In the genomic region with DNA sequence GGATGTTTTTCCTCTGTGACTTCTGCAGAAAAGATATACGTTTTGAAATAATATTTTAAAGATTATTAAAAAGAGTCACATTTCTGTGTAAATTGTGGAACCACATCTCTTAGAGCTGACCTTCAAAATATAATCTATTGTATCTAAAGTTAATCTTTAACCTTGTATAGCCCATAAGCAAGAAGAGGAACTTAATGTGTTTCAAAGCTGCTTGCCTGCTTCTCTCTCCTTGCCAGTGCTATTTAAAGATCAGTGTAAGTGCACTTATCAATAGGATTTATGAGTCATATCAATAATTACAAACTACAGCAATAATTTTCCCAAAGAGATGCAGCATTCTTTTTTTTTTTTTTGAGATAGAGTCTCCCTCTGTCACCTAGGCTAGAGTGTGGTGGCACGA, we compare ENCODE assay signal across 27 cellular contexts. TPM values are rescaled to one million over a fixed set of nuclear protein-coding genes. Genes with fewer than 3 reads are reported as not detected.
DNase-seq lines count a peak whose midpoint lies in the region; ATAC-seq, FAIRE-seq and TF ChIP-seq lines count a peak whose summit lies in the region.
"Had no signal": no experiment of that assay in that cellular context is flagged by ENCODE, and none has a peak within 500 bp of the region (broad histone marks: within the 10 kb centered on the region; RNA-seq: fewer than 3 reads in every experiment).

No MANE protein-coding gene starts in this region.

- TF ChIP-seq RAD21 in HepG2 (CRISPR knock-in tag; IDR thresholded peaks at IDR 0.05) = no peak

- H4K20me1 ChIP-seq in HepG2 (ENCODE audit: insufficient read depth, low read length) = no peaks in the 10 kb centered on the region

- in situ Hi-C loops in HepG2 (cut with HindIII; ENCODE audit: extremely low pct_ligation_motif_present, low pct_unique_long_range_greater_than_20kb) = no loop called here

- peak in 1 of 2 experiments; percentile 11; a peak in 1 of 4 replicates for TF ChIP-seq EP300 in HepG2 (IDR thresholded peaks at IDR 0.05; ENCODE audit: low read depth in 2 of 2, low read length in 2 of 2)
- TF ChIP-seq EP300 in HepG2 (CRISPR knock-in tag; IDR thresholded peaks at IDR 0.05; ENCODE audit: borderline replicate concordance) = no peak

- peaks cover 47% of the 10 kb centered on the region for H3K4me1 ChIP-seq in HepG2 (ENCODE audit: insufficient read depth, low read length)
- H3K4me1 ChIP-seq in testis = no peaks in the 10 kb centered on the region
- H3K4me1 ChIP-seq: breast epithelium had no signal

- no TSS peak for BruUV-seq in HepG2 (replicated peaks; lab: Mats Ljungman, UMichigan)

- H2AFZ ChIP-seq in HepG2 (ENCODE audit: low read length) = no peak overlapping the region

- peak; percentile 85 for ATAC-seq in GM18861 (IDR thresholded peaks at IDR 0.05; ENCODE audit: unreplicated experiment)
- ATAC-seq in GM21619 (IDR thresholded peaks at IDR 0.05; ENCODE audit: unreplicated experiment) = peak; percentile 55
- peak; percentile 78 for ATAC-seq in HG03432 (IDR thresholded peaks at IDR 0.05; ENCODE audit: unreplicated experiment)
- peak; percentile 68 for ATAC-seq in HepG2
- ATAC-seq: activated CD4-positive, CD25-positive, alpha-beta regulatory T cell treated with anti-CD3 and anti-CD28 coated beads, Interleukin-2, amount 50 U/mL, for 24 hours; activated CD8-positive, alpha-beta T cell treated with anti-CD3 and anti-CD28 coated beads, Interleukin-2, amount 10 ng/mL, durations not matched to agents 7 days and 5 days had no signal

- 13% methylated on average over 2 of the region's 2 CpGs for WGBS in HepG2 (ENCODE audit: low lambda C conversion rate)
- 56 to 59% methylated on average over 2 of the region's 2 CpGs for WGBS in testis, 2 donors

- H3K9ac ChIP-seq in HepG2 (ENCODE audit: insufficient read depth, low read depth, low read length) = peak overlapping the region; percentile 5; the same call in 1 of the 2 replicates

- TF ChIP-seq CTCF in HepG2 (CRISPR knock-in tag; IDR thresholded peaks at IDR 0.05) (no peak), RWPE1 (conservative IDR thresholded peaks at IDR 0.05; ENCODE audit: low read depth) (no peak), testis (IDR thresholded peaks at IDR 0.05) (no peak)

- peak overlapping the region; percentile 58 for H3K4me2 ChIP-seq in HepG2 (ENCODE audit: low read depth, low read length)

- H3K27me3 ChIP-seq in HepG2 (ENCODE audit: control insufficient read depth in 1 of 2, insufficient read depth in 2 of 2, low read length in 2 of 2) (no peaks in the 10 kb centered on the region), testis (no peaks in the 10 kb centered on the region)
- H3K27me3 ChIP-seq: breast epithelium, MG63 had no signal

- H3K79me2 ChIP-seq in HepG2 (ENCODE audit: insufficient read depth, low read length) = no peaks in the 10 kb centered on the region

- intact Hi-C loops in HepG2 (cut with micrococcal nuclease; ENCODE audit: unreplicated experiment) = no loop called here
- intact Hi-C loops in testis (cut with DNase I; ENCODE audit: low total_unique reads) = no loop called here

- H3K9me3 ChIP-seq in HepG2 (ENCODE audit: low read length) = no peaks in the 10 kb centered on the region
- H3K9me3 ChIP-seq in testis = no peaks in the 10 kb centered on the region
- H3K9me3 ChIP-seq: breast epithelium, MG63, thoracic aorta had no signal

- H3K27ac ChIP-seq in HepG2 (ENCODE audit: extremely low read length, insufficient read depth, low read length) = peak overlapping the region; percentile 57
- no peak overlapping the region for H3K27ac ChIP-seq in RWPE1
- H3K27ac ChIP-seq in testis = no peak overlapping the region
- H3K27ac ChIP-seq: breast epithelium, coronary artery, thoracic aorta had no signal

- TF ChIP-seq POLR2A in HepG2 (IDR thresholded peaks at IDR 0.05; ENCODE audit: insufficient read depth in 1 of 2, low read depth in 2 of 2, low read length in 2 of 2) (no peak), testis (IDR thresholded peaks at IDR 0.05) (no peak)

- POLR2A ChIA-PET in HepG2 (lab: Yijun Ruan, JAX) = interaction anchor here (1.1 kb wide), 1 partner anchor 10 kb away, joined by 4 read pairs; no protein-coding TSS in a partner anchor
- POLR2A ChIA-PET in RWPE1 (lab: Yijun Ruan, JAX; ENCODE audit: low non-redundant PET) = no interaction called here

- FAIRE-seq in HepG2 (lab: Jason Lieb, UNC) = no peak
- FAIRE-seq: endometrium, G401.6, kidney had no signal

- no peaks in the 10 kb centered on the region for H3K36me3 ChIP-seq in HepG2 (replicated peaks in 1 of 2; ENCODE audit: control insufficient read depth in 1 of 2, insufficient read depth in 2 of 2, low read length in 2 of 2)
- H3K36me3 ChIP-seq in testis (ENCODE audit: low read depth, missing control alignments) = no peaks in the 10 kb centered on the region
- H3K36me3 ChIP-seq: breast epithelium, MG63, thoracic aorta had no signal

- H3K4me3 ChIP-seq in HepG2 (replicated peaks in 1 of 3; ENCODE audit: insufficient read depth in 1 of 3, low read depth in 2 of 3, low read length in 3 of 3) = peak overlapping the region in 2 of 3 experiments; percentile 7 to 15; a peak in 1 of 6 replicates
- H3K4me3 ChIP-seq in testis = no peak overlapping the region
- H3K4me3 ChIP-seq: breast epithelium, coronary artery, MG63, thoracic aorta had no signal

- DNase-seq in HepG2 (ENCODE audit: low spot score) = no peak
- DNase-seq in RWPE1 (ENCODE audit: low spot score) = no peak
- DNase-seq in testis = no peak
- DNase-seq in UCSD-AML1 (lab: John Stamatoyannopoulos, UW; ENCODE audit: unreplicated experiment) = no peak
- DNase-seq in stimulated activated CD4-positive, alpha-beta T cell treated with anti-CD3 and anti-CD28 coated beads, Interleukin-4, amount 100 ng/mL, for 24 hours = no peak
- DNase-seq: activated CD8-positive, alpha-beta T cell treated with anti-CD3 and anti-CD28 coated beads, Interleukin-2, amount 10 ng/mL, durations not matched to agents 7 days and 5 days; activated naive CD4-positive, alpha-beta T cell treated with Interleukin-2 at 50 U/mL for 16 hours; amniotic stem cell; CD4-positive, CD25-positive, alpha-beta regulatory T cell; DMS 273 treated with DMSO at 0.1 percent for 48 hours; HCEC 1CT; kidney; mammary epithelial cell; MG63; NCI-H146; NCI-H526 treated with DMSO at 0.1 percent for 48 hours had no signal

- CTCF ChIA-PET in HepG2 (lab: Yijun Ruan, JAX; ENCODE audit: low intra/inter-chr PET ratio, low total read pairs) (no interaction called here), RWPE1 (lab: Yijun Ruan, JAX) (interaction anchor here (1.6 kb wide), 1 partner anchor 81 kb away, joined by 3 read pairs; no protein-coding TSS in a partner anchor)

TF ChIP-seq in HepG2, 621 proteins besides CTCF, POLR2A, EP300 and RAD21 (continues in another document):
- no peak for TF ChIP-seq RORA (CRISPR knock-in tag; IDR thresholded peaks at IDR 0.05)

RNA-seq across cellular contexts. Expression of a gene that starts 29.4 kb away (rescaled TPM):
- 0.15 and 0.21 TPM in 2 replicates for total RNA-seq in HepG2 (2016; rRNA removed; fragmentation: Illumina TruSeq; extraction: Trizol)
- total RNA-seq in HepG2 (2016; cell fraction: cytosol; rRNA removed; fragmentation: Illumina TruSeq; extraction: Trizol; ENCODE audit: low read depth) = not detected in 2 replicates
- total RNA-seq in HepG2 (2016; cell fraction: insoluble cytoplasmic fraction; rRNA removed; fragmentation: Illumina TruSeq; extraction: Trizol) = 0.15 and 0.19 TPM in 2 replicates
- total RNA-seq in HepG2 (2016; cell fraction: membrane; rRNA removed; fragmentation: Illumina TruSeq; extraction: Trizol) = 0.09 TPM in 1 of 2 replicates, not detected in the other
- total RNA-seq in HepG2 (2016; cell fraction: nucleus; rRNA removed; fragmentation: Illumina TruSeq; extraction: Trizol) = 0.31 TPM in 1 of 2 replicates, not detected in the other
- polyA plus RNA-seq in HepG2 (2011; rRNA removed) = 0.99 and 1.5 TPM in 2 replicates
- 0.28 and 0.67 TPM in 2 replicates for polyA plus RNA-seq in HepG2 (2011; cell fraction: cytosol; rRNA removed)
- 1.0 and 1.9 TPM in 2 replicates for polyA plus RNA-seq in HepG2 (2011; cell fraction: nucleus; rRNA removed)
- 0.93 and 1.2 TPM in 2 replicates for polyA plus RNA-seq in HepG2 (2012)
- polyA plus RNA-seq in HepG2 (2016; cell fraction: cytosol; fragmentation: Illumina TruSeq; extraction: Trizol; ENCODE audit: low read depth) = not detected in 2 replicates
- polyA plus RNA-seq in HepG2 (2016; cell fraction: insoluble cytoplasmic fraction; fragmentation: Illumina TruSeq; extraction: Trizol; ENCODE audit: low read depth) = 0.12 and 0.17 TPM in 2 replicates
- not detected in 2 replicates for polyA plus RNA-seq in HepG2 (2016; cell fraction: membrane; fragmentation: Illumina TruSeq; extraction: Trizol; ENCODE audit: low read depth)
- 0.25 and 0.31 TPM in 2 replicates for polyA plus RNA-seq in HepG2 (2016; cell fraction: nucleus; fragmentation: Illumina TruSeq; extraction: Trizol; ENCODE audit: insufficient read depth, low read depth)
- polyA minus RNA-seq in HepG2 (2011; rRNA and poly(A)+ RNA removed; ENCODE audit: low replicate concordance) = 0.94 and 75.0 TPM in 2 replicates
- 1.1 and 2.5 TPM in 2 replicates for polyA minus RNA-seq in HepG2 (2011; cell fraction: cytosol; rRNA and poly(A)+ RNA removed)
- polyA minus RNA-seq in HepG2 (2011; cell fraction: nucleus; rRNA and poly(A)+ RNA removed) = 3.5 and 4.4 TPM in 2 replicates
- total RNA-seq in testis = 1 to 10 TPM; 1.7 to 3.7 TPM
- polyA plus RNA-seq in testis (ENCODE audit: insufficient read depth, low read depth, low replicate concordance) = 2.1 TPM
- total RNA-seq: activated CD8-positive, alpha-beta T cell treated with anti-CD3 and anti-CD28 coated beads, Interleukin-2, amount 10 ng/mL, durations not matched to agents 7 days and 5 days; CD4-positive, CD25-positive, alpha-beta regulatory T cell; fibroblast of lung; mammary epithelial cell; posterior vena cava; thoracic aorta had no signal
- polyA plus RNA-seq: CD4-positive, CD25-positive, alpha-beta regulatory T cell; fibroblast of lung had no signal

RNA-seq across cellular contexts. Expression of a gene that starts 59.4 kb away (rescaled TPM):
- not detected in 2 replicates for total RNA-seq in HepG2 (2016; rRNA removed; fragmentation: Illumina TruSeq; extraction: Trizol)
- not detected in 2 replicates for total RNA-seq in HepG2 (2016; cell fraction: cytosol; rRNA removed; fragmentation: Illumina TruSeq; extraction: Trizol; ENCODE audit: low read depth)
- total RNA-seq in HepG2 (2016; cell fraction: insoluble cytoplasmic fraction; rRNA removed; fragmentation: Illumina TruSeq; extraction: Trizol) = not detected in 2 replicates
- not detected in 2 replicates for total RNA-seq in HepG2 (2016; cell fraction: membrane; rRNA removed; fragmentation: Illumina TruSeq; extraction: Trizol)
- not detected in 2 replicates for total RNA-seq in HepG2 (2016; cell fraction: nucleus; rRNA removed; fragmentation: Illumina TruSeq; extraction: Trizol)
- polyA plus RNA-seq in HepG2 (2011; rRNA removed) = 0.09 and 0.27 TPM in 2 replicates
- polyA plus RNA-seq in HepG2 (2011; cell fraction: cytosol; rRNA removed) = 0.04 and 0.05 TPM in 2 replicates
- not detected in 2 replicates for polyA plus RNA-seq in HepG2 (2011; cell fraction: nucleus; rRNA removed)
- 0.17 TPM in 1 of 2 replicates, not detected in the other for polyA plus RNA-seq in HepG2 (2012)
- not detected in 2 replicates for polyA plus RNA-seq in HepG2 (2016; cell fraction: cytosol; fragmentation: Illumina TruSeq; extraction: Trizol; ENCODE audit: low read depth)
- polyA plus RNA-seq in HepG2 (2016; cell fraction: insoluble cytoplasmic fraction; fragmentation: Illumina TruSeq; extraction: Trizol; ENCODE audit: low read depth) = not detected in 2 replicates
- not detected in 2 replicates for polyA plus RNA-seq in HepG2 (2016; cell fraction: membrane; fragmentation: Illumina TruSeq; extraction: Trizol; ENCODE audit: low read depth)
- not detected in 2 replicates for polyA plus RNA-seq in HepG2 (2016; cell fraction: nucleus; fragmentation: Illumina TruSeq; extraction: Trizol; ENCODE audit: insufficient read depth, low read depth)
- not detected in 2 replicates for polyA minus RNA-seq in HepG2 (2011; rRNA and poly(A)+ RNA removed; ENCODE audit: low replicate concordance)
- polyA minus RNA-seq in HepG2 (2011; cell fraction: cytosol; rRNA and poly(A)+ RNA removed) = not detected in 2 replicates
- polyA minus RNA-seq in HepG2 (2011; cell fraction: nucleus; rRNA and poly(A)+ RNA removed) = not detected in 2 replicates
- total RNA-seq in testis = 1 to 10 TPM; 3.1 to 7.9 TPM
- polyA plus RNA-seq in testis (ENCODE audit: insufficient read depth, low read depth, low replicate concordance) = 34.1 TPM
- total RNA-seq: activated CD8-positive, alpha-beta T cell treated with anti-CD3 and anti-CD28 coated beads, Interleukin-2, amount 10 ng/mL, durations not matched to agents 7 days and 5 days; breast epithelium; CD4-positive, CD25-positive, alpha-beta regulatory T cell; fibroblast of lung; kidney; mammary epithelial cell; posterior vena cava; thoracic aorta had no signal
- polyA plus RNA-seq: CD4-positive, CD25-positive, alpha-beta regulatory T cell; fibroblast of lung; mammary epithelial cell had no signal

Comparison
In these comparisons a context has a peak if more than half of its experiments do, and no peak if none do; other contexts are left out.
1. H3K4me3 ChIP-seq: peak in HepG2 (2 of 3); none in testis (0 of 2).
2. Peak in every context shown above with its lines, with median percentiles within 50 percentile points of each other: ATAC-seq.